1 cellular context compared by ENCODE assay signal in the genomic region with DNA sequence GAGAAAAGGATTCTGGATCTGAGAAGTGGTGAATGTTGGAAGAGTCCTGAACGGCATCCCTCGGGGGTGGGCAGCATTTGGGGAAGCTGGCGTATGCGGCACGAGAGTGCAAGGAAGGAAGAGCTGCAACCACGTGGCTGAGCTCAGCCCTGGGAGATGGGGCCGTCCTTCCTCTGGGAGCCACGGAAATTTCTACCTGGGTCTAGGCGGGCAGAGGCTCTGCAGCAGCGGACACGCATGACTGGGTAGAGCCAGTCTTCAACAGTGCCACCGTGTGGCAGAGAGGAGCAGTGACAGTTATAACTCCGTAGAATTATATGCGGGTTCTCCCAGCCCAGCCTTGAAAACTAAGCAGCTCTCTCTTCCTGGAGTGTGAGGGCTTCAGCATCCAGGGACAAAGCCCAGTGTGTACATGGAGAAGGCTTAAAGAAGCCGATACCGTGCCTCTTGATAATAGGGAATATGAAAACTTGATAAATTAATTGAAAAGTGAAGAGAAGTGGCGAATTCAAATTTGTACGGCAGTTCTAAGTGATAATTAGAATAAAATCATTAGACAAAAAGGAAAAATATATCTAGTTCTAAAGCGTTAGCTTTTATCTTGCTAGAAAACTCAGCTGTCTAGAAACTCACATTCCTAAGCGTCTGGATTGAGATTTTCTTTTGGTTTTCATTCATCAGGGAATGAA.
A peak's percentile ranks its signal among the peaks of the same experiment; 100 is the strongest.
TF ChIP-seq lines count a peak whose summit lies in the region.

No MANE protein-coding gene starts in this region.

TF ChIP-seq in HepG2, 621 proteins besides CTCF, POLR2A, EP300 and RAD21 (continued from another document and continues in another):
- no peak for TF ChIP-seq TEF (CRISPR knock-in tag; IDR thresholded peaks at IDR 0.05)
- no peak for TF ChIP-seq SP2 (CRISPR knock-in tag; IDR thresholded peaks at IDR 0.05)
- peak; percentile 75 for TF ChIP-seq POGZ (CRISPR knock-in tag; IDR thresholded peaks at IDR 0.05)
- TF ChIP-seq CENPX (CRISPR knock-in tag; IDR thresholded peaks at IDR 0.05), result no peak
- no peak for TF ChIP-seq HOXA9 (CRISPR knock-in tag; IDR thresholded peaks at IDR 0.05; ENCODE audit: borderline replicate concordance)
- peak; percentile 58; the same call in 1 of the 2 replicates for TF ChIP-seq ZKSCAN8 (CRISPR knock-in tag; IDR thresholded peaks at IDR 0.05; ENCODE audit: borderline replicate concordance)
- no peak for TF ChIP-seq SRSF4 (IDR thresholded peaks at IDR 0.05; ENCODE audit: low read depth, low read length, poor library complexity, severe bottlenecking)
- no peak for TF ChIP-seq SMARCE1 (IDR thresholded peaks at IDR 0.05; ENCODE audit: borderline replicate concordance)
- TF ChIP-seq ZNF333 (CRISPR knock-in tag; IDR thresholded peaks at IDR 0.05; ENCODE audit: borderline replicate concordance), result 0 out of 2 replicates have a peak, but pooled peaks have one; percentile 77
- TF ChIP-seq TBP (CRISPR knock-in tag; IDR thresholded peaks at IDR 0.05), result no peak
- TF ChIP-seq NCOA1 (CRISPR knock-in tag; IDR thresholded peaks at IDR 0.05), result no peak
- TF ChIP-seq RERE (CRISPR knock-in tag; IDR thresholded peaks at IDR 0.05; ENCODE audit: low read depth), result no peak
- no peak for TF ChIP-seq PRDM15 (CRISPR knock-in tag; IDR thresholded peaks at IDR 0.05)
- TF ChIP-seq NFE2L1 (CRISPR knock-in tag; IDR thresholded peaks at IDR 0.05; ENCODE audit: borderline replicate concordance), result no peak
- TF ChIP-seq JUNB (CRISPR knock-in tag; IDR thresholded peaks at IDR 0.05; ENCODE audit: borderline replicate concordance), result no peak
- no peak for TF ChIP-seq ZSCAN12 (CRISPR knock-in tag; IDR thresholded peaks at IDR 0.05)
- peak; percentile 97 for TF ChIP-seq XRCC5 (optimal IDR thresholded peaks at IDR 0.05; ENCODE audit: low read length)
- no peak for TF ChIP-seq KDM6A (CRISPR knock-in tag; IDR thresholded peaks at IDR 0.05; ENCODE audit: low read depth)
- no peak for TF ChIP-seq ZBTB1 (CRISPR knock-in tag; IDR thresholded peaks at IDR 0.05; ENCODE audit: borderline replicate concordance)
- peak; percentile 72 for TF ChIP-seq GABPB1 (CRISPR knock-in tag; IDR thresholded peaks at IDR 0.05)
- TF ChIP-seq GTF3A (CRISPR knock-in tag; conservative IDR thresholded peaks at IDR 0.05), result no peak
- no peak for TF ChIP-seq ZNF775 (CRISPR knock-in tag; IDR thresholded peaks at IDR 0.05; ENCODE audit: borderline replicate concordance)
- no peak for TF ChIP-seq RBAK (CRISPR knock-in tag; IDR thresholded peaks at IDR 0.05)
- peak; percentile 76; the same call in 1 of the 2 replicates for TF ChIP-seq ZNF83 (CRISPR knock-in tag; IDR thresholded peaks at IDR 0.05; ENCODE audit: borderline replicate concordance)
- TF ChIP-seq ZNF24 (IDR thresholded peaks at IDR 0.05), result no peak
- no peak for TF ChIP-seq HNRNPUL1 (IDR thresholded peaks at IDR 0.05; ENCODE audit: low read depth, low read length)
- TF ChIP-seq DNMT1 (CRISPR knock-in tag; IDR thresholded peaks at IDR 0.05), result no peak
- TF ChIP-seq ARNTL (CRISPR knock-in tag; IDR thresholded peaks at IDR 0.05), result no peak; the same call in 1 of the 2 replicates
- no peak for TF ChIP-seq PHF20 (CRISPR knock-in tag; IDR thresholded peaks at IDR 0.05)
- no peak for TF ChIP-seq PCBP2 (optimal IDR thresholded peaks at IDR 0.05; ENCODE audit: low read depth, low read length, poor library complexity, severe bottlenecking)
- peak; percentile 90 for TF ChIP-seq SALL1 (CRISPR knock-in tag; IDR thresholded peaks at IDR 0.05)
- no peak for TF ChIP-seq HNF4G (IDR thresholded peaks at IDR 0.05; ENCODE audit: borderline replicate concordance, low read depth, low read length)
- 0 out of 2 replicates have a peak, but pooled peaks have one; percentile 55 for TF ChIP-seq HNF4G (CRISPR knock-in tag; IDR thresholded peaks at IDR 0.05; ENCODE audit: borderline replicate concordance, low read depth)
- TF ChIP-seq, protein P1, sequence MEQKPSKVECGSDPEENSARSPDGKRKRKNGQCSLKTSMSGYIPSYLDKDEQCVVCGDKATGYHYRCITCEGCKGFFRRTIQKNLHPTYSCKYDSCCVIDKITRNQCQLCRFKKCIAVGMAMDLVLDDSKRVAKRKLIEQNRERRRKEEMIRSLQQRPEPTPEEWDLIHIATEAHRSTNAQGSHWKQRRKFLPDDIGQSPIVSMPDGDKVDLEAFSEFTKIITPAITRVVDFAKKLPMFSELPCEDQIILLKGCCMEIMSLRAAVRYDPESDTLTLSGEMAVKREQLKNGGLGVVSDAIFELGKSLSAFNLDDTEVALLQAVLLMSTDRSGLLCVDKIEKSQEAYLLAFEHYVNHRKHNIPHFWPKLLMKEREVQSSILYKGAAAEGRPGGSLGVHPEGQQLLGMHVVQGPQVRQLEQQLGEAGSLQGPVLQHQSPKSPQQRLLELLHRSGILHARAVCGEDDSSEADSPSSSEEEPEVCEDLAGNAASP (CRISPR knock-in tag; IDR thresholded peaks at IDR 0.05; ENCODE audit: borderline replicate concordance), result 0 out of 2 replicates have a peak, but pooled peaks have one; percentile 33
- TF ChIP-seq ZNF580 (CRISPR knock-in tag; IDR thresholded peaks at IDR 0.05; ENCODE audit: borderline replicate concordance, low read depth), result 0 out of 2 replicates have a peak, but pooled peaks have one; percentile 63
- TF ChIP-seq NFIC (IDR thresholded peaks at IDR 0.05; ENCODE audit: low read length), result no peak
- TF ChIP-seq FOXA3 (CRISPR knock-in tag; IDR thresholded peaks at IDR 0.05), result peak; percentile 60; the same call in 1 of the 2 replicates
- TF ChIP-seq ETS1 (CRISPR knock-in tag; IDR thresholded peaks at IDR 0.05), result no peak
- peak; percentile 45 for TF ChIP-seq YY1 (IDR thresholded peaks at IDR 0.05; ENCODE audit: insufficient read depth, insufficient replicate concordance, low read depth, low read length)
- no peak for TF ChIP-seq HBP1 (CRISPR knock-in tag; IDR thresholded peaks at IDR 0.05; ENCODE audit: low read depth)
- TF ChIP-seq ZNF614 (CRISPR knock-in tag; IDR thresholded peaks at IDR 0.05; ENCODE audit: borderline replicate concordance), result peak; percentile 81; the same call in 1 of the 2 replicates
- TF ChIP-seq MTF2 (CRISPR knock-in tag; IDR thresholded peaks at IDR 0.05; ENCODE audit: borderline replicate concordance), result no peak
- TF ChIP-seq ZKSCAN1 (IDR thresholded peaks at IDR 0.05; ENCODE audit: low read length), result no peak
- TF ChIP-seq MBNL3 (CRISPR knock-in tag; conservative IDR thresholded peaks at IDR 0.05), result no peak
- no peak; the same call in 1 of the 2 replicates for TF ChIP-seq ZNF230 (CRISPR knock-in tag; IDR thresholded peaks at IDR 0.05)
- TF ChIP-seq MIXL1 (CRISPR knock-in tag; IDR thresholded peaks at IDR 0.05), result peak; percentile 78
- TF ChIP-seq, protein P2, sequence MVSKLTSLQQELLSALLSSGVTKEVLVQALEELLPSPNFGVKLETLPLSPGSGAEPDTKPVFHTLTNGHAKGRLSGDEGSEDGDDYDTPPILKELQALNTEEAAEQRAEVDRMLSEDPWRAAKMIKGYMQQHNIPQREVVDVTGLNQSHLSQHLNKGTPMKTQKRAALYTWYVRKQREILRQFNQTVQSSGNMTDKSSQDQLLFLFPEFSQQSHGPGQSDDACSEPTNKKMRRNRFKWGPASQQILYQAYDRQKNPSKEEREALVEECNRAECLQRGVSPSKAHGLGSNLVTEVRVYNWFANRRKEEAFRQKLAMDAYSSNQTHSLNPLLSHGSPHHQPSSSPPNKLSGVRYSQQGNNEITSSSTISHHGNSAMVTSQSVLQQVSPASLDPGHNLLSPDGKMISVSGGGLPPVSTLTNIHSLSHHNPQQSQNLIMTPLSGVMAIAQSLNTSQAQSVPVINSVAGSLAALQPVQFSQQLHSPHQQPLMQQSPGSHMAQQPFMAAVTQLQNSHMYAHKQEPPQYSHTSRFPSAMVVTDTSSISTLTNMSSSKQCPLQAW (CRISPR knock-in tag; IDR thresholded peaks at IDR 0.05), result peak; percentile 70; the same call in 1 of the 2 replicates
